ENCODE assay signal across 1 cellular context in the genomic region with DNA sequence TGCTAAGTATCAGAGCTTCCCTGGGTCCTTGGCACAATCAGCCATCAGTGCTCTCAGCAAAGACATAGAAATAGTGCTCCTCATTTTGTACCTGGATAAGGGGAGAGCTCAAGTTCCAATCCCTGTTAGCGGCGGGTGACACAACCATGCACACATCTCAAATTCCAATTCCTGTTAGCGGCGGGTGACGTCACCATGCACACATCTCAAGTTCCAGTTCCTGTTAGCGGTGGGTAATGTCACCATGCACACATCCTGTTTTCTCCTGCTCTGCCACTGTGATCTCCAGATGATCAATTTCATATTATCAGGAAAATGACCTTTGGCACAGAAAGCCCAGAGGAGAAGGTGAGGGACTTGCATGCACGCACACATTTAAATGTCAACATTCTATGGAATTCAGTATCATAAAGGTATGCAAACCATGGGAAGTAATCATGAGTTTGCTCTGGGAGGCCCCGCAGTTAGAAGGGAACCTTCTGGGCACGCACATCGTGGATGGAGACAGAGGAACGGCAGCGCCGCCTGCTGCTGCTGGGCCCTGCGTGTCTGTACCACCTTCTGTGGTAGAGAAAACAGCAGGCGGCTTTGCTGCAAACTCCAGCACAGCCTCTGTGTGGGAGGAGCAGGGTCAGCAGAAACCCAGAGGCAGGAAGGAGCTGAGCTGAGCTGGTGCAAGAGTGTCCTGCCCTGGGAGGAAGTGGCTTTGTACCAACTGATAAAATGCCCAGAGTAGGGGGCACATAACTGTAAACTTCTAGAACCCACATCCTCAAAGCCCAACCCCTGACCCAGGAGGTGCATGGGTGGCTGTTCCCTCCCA.
TF ChIP-seq lines count a peak whose summit lies in the region.

No MANE protein-coding gene starts in this region.

TF ChIP-seq in HEK293, 187 proteins besides CTCF, POLR2A, EP300 and RAD21 (continued from another document):
- TF ChIP-seq, protein P1, sequence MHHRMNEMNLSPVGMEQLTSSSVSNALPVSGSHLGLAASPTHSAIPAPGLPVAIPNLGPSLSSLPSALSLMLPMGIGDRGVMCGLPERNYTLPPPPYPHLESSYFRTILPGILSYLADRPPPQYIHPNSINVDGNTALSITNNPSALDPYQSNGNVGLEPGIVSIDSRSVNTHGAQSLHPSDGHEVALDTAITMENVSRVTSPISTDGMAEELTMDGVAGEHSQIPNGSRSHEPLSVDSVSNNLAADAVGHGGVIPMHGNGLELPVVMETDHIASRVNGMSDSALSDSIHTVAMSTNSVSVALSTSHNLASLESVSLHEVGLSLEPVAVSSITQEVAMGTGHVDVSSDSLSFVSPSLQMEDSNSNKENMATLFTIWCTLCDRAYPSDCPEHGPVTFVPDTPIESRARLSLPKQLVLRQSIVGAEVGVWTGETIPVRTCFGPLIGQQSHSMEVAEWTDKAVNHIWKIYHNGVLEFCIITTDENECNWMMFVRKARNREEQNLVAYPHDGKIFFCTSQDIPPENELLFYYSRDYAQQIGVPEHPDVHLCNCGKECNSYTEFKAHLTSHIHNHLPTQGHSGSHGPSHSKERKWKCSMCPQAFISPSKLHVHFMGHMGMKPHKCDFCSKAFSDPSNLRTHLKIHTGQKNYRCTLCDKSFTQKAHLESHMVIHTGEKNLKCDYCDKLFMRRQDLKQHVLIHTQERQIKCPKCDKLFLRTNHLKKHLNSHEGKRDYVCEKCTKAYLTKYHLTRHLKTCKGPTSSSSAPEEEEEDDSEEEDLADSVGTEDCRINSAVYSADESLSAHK (tag by site-specific recombination; IDR thresholded peaks at IDR 0.05) = no peak
- TF ChIP-seq, protein P2, sequence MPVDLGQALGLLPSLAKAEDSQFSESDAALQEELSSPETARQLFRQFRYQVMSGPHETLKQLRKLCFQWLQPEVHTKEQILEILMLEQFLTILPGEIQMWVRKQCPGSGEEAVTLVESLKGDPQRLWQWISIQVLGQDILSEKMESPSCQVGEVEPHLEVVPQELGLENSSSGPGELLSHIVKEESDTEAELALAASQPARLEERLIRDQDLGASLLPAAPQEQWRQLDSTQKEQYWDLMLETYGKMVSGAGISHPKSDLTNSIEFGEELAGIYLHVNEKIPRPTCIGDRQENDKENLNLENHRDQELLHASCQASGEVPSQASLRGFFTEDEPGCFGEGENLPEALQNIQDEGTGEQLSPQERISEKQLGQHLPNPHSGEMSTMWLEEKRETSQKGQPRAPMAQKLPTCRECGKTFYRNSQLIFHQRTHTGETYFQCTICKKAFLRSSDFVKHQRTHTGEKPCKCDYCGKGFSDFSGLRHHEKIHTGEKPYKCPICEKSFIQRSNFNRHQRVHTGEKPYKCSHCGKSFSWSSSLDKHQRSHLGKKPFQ (tag by site-specific recombination; IDR thresholded peaks at IDR 0.05) = no peak
- TF ChIP-seq ZNF776 (tag by site-specific recombination; IDR thresholded peaks at IDR 0.05; ENCODE audit: borderline replicate concordance) (no peak), ZNF121 (tag by site-specific recombination; IDR thresholded peaks at IDR 0.05) (no peak), ZNF155 (tag by site-specific recombination; IDR thresholded peaks at IDR 0.05) (no peak), KLF7 (tag by site-specific recombination; IDR thresholded peaks at IDR 0.05; ENCODE audit: borderline replicate concordance) (no peak)
- TF ChIP-seq, protein P3, sequence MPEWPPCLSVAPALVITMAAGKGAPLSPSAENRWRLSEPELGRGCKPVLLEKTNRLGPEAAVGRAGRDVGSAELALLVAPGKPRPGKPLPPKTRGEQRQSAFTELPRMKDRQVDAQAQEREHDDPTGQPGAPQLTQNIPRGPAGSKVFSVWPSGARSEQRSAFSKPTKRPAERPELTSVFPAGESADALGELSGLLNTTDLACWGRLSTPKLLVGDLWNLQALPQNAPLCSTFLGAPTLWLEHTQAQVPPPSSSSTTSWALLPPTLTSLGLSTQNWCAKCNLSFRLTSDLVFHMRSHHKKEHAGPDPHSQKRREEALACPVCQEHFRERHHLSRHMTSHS (tag by site-specific recombination; IDR thresholded peaks at IDR 0.05) = no peak
- TF ChIP-seq, protein P4, sequence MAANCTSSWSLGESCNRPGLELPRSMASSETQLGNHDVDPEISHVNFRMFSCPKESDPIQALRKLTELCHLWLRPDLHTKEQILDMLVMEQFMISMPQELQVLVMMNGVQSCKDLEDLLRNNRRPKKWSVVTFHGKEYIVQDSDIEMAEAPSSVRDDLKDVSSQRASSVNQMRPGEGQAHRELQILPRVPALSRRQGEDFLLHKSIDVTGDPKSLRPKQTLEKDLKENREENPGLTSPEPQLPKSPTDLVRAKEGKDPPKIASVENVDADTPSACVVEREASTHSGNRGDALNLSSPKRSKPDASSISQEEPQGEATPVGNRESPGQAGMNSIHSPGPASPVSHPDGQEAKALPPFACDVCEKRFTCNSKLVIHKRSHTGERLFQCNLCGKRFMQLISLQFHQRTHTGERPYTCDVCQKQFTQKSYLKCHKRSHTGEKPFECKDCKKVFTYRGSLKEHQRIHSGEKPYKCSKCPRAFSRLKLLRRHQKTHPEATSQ (tag by site-specific recombination; IDR thresholded peaks at IDR 0.05) = no peak
